In genomic region chr4:154164931-154165839, GRCh38 we compare ENCODE assay signal across 9 cellular contexts.
DNase-seq lines count a peak whose midpoint lies in the region; ATAC-seq, FAIRE-seq and TF ChIP-seq lines count a peak whose summit lies in the region.
"Had no signal": no experiment of that assay in that cellular context is flagged by ENCODE, and none has a peak within 500 bp of the region (broad histone marks: within the 10 kb centered on the region; RNA-seq: fewer than 3 reads in every experiment).

No MANE protein-coding gene starts in this region.

- CTCF ChIA-PET in GM10248 (lab: Yijun Ruan, JAX) = interaction anchor here (0.7 kb wide), 1 partner anchor 49 kb away, joined by 3 read pairs; no protein-coding TSS in a partner anchor

- H3K27me3 ChIP-seq in bronchial epithelial cell (ENCODE audit: control insufficient read depth, insufficient read depth, low read length) (no peaks in the 10 kb centered on the region), transverse colon (no peaks in the 10 kb centered on the region)

- ATAC-seq in GM19351 (IDR thresholded peaks at IDR 0.05; ENCODE audit: unreplicated experiment) (peak; percentile 82), HG03439 (IDR thresholded peaks at IDR 0.05; ENCODE audit: unreplicated experiment) (peak; percentile 81)
- ATAC-seq in stimulated activated naive CD8-positive, alpha-beta T cell treated with anti-CD3 and anti-CD28 coated beads, Interleukin-15, Interleukin-2, amounts not matched to agents 100 U/mL and 50 U/mL, for 24 hours = peak; percentile 90

- H3K4me3 ChIP-seq in bronchial epithelial cell (ENCODE audit: low read depth, low read length) (no peak overlapping the region), transverse colon (no peak overlapping the region)
- H3K4me3 ChIP-seq: cardiac muscle cell had no signal

- H3K4me1 ChIP-seq in transverse colon = no peaks in the 10 kb centered on the region

- peak; percentile 93 for DNase-seq in AG08395 (ENCODE audit: low spot score)
- peak; percentile 76 for DNase-seq in bronchial epithelial cell (ENCODE audit: low read depth)
- peak; percentile 34 for DNase-seq in stimulated activated naive CD8-positive, alpha-beta T cell treated with anti-CD3 and anti-CD28 coated beads, Interleukin-15, Interleukin-2, amounts not matched to agents 100 U/mL and 50 U/mL, for 24 hours
- no peak for DNase-seq in NCI-H446 (lab: John Stamatoyannopoulos, UW)
- DNase-seq in transverse colon = no peak
- DNase-seq in GM10248 (ENCODE audit: extremely low spot score) = no peak

- FAIRE-seq in bronchial epithelial cell (lab: Jason Lieb, UNC) = no peak

- H3K27ac ChIP-seq in transverse colon = no peak overlapping the region
- H3K27ac ChIP-seq: cardiac muscle cell had no signal

- in situ Hi-C loops in transverse colon (cut with MboI; ENCODE audit: low pct_ligation_motif_present in 1 of 4, low pct_unique_long_range_greater_than_20kb in 1 of 4, low sequenced_read_pairs in 3 of 4) = no loop called here

- TF ChIP-seq POLR2A in transverse colon (IDR thresholded peaks at IDR 0.05) = no peak

- TF ChIP-seq CTCF in bronchial epithelial cell (IDR thresholded peaks at IDR 0.05; ENCODE audit: insufficient read depth, low read length, severe bottlenecking) (no peak), transverse colon (IDR thresholded peaks at IDR 0.05) (no peak), GM10248 (IDR thresholded peaks at IDR 0.05; ENCODE audit: control extremely low read depth, extremely low read depth, low read depth, missing control alignments) (no peak)

- no peak for TF ChIP-seq EP300 in transverse colon (IDR thresholded peaks at IDR 0.05; ENCODE audit: low read depth)

- H3K36me3 ChIP-seq in bronchial epithelial cell (ENCODE audit: control insufficient read depth, insufficient read depth, low read length) = no peaks in the 10 kb centered on the region
- H3K36me3 ChIP-seq in transverse colon = no peaks in the 10 kb centered on the region
- H3K36me3 ChIP-seq: cardiac muscle cell had no signal

- intact Hi-C loops in transverse colon (cut with DNase I; ENCODE audit: low total_unique reads) = no loop called here

- POLR2A ChIA-PET in GM10248 (lab: Yijun Ruan, JAX) = no interaction called here

- H3K9me3 ChIP-seq in transverse colon = no peaks in the 10 kb centered on the region

- 17% methylated on average over 1 of the region's 1 CpG; no CpG with 5 or more reads in 1 of the 2 donors for WGBS in transverse colon (ENCODE audit: low coverage in 1 of 2), 2 donors

Comparison
In these comparisons a context has a peak if more than half of its experiments do, and no peak if none do; other contexts are left out.
1. DNase-seq: peak in AG08395 (single experiment), bronchial epithelial cell (single experiment) and stimulated activated naive CD8-positive, alpha-beta T cell treated with anti-CD3 and anti-CD28 coated beads, Interleukin-15, Interleukin-2, amounts not matched to agents 100 U/mL and 50 U/mL, for 24 hours (single experiment); none in NCI-H446 (0 of 2), transverse colon (single experiment) and GM10248 (single experiment).
2. Peak in every context shown above with its lines, with median percentiles within 50 percentile points of each other: ATAC-seq.